ENCODE assay signal across 8 cellular contexts in the genomic region with DNA sequence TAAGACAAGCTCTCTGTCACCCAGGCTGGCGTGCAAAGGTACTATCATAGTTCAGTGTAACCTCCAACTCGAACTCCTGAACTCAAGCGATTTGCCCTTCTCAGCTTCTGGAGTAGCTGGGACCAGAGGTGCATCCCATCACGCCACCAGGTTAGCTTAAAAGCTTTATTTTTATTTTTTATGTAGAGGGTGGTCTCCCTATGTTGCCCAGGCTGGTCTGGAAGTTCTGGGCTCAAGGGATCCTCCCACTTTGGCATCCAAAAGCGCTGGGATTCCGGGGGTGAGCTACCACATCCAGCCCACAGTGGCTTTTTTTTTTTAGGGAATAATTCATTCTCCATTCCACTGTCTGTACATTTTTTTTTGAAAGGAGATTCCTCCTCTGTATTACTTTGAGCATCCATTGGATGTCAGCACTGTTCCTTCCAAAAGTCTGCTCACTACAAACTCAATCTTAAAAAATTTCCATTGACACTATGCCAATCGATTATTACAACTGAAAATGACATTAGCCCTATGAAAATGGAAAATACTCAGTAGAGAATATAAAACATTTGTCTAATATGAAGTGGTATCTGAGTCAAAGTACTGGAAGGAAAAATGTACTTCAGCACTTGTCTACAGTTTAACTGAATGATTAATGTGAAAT. TPM values are rescaled to one million over a fixed set of nuclear protein-coding genes. Genes with fewer than 3 reads are reported as not detected.
A peak's percentile ranks its signal among the peaks of the same experiment; 100 is the strongest.
DNase-seq lines count a peak whose midpoint lies in the region; ATAC-seq, FAIRE-seq and TF ChIP-seq lines count a peak whose summit lies in the region.

No MANE protein-coding gene starts in this region.

- H3K4me3 ChIP-seq in gastroesophageal sphincter (peak overlapping the region; percentile 78 to 84), retinal pigment epithelial cell (ENCODE audit: low read length) (peak overlapping the region; percentile 99)

- peak; percentile 35 for TF ChIP-seq CTCF in D721Med (IDR thresholded peaks at IDR 0.05; ENCODE audit: insufficient read depth, missing control alignments)
- TF ChIP-seq CTCF in gastroesophageal sphincter (IDR thresholded peaks at IDR 0.05): peak; percentile 5 to 44 (median 34)
- TF ChIP-seq CTCF in retinal pigment epithelial cell (conservative IDR thresholded peaks at IDR 0.05; ENCODE audit: low read depth, low read length): peak; percentile 39

- no peaks in the 10 kb centered on the region for H3K27me3 ChIP-seq in gastroesophageal sphincter

- H3K4me3 Mint-ChIP-seq in activated CD4-positive, alpha-beta memory T cell treated with anti-CD3 and anti-CD28 coated beads for 36 hours: peak overlapping the region; percentile 87

- FAIRE-seq in D721Med (lab: Jason Lieb, UNC): no peak

- no peaks in the 10 kb centered on the region for H3K9me3 ChIP-seq in gastroesophageal sphincter

- TF ChIP-seq EP300 in gastroesophageal sphincter (IDR thresholded peaks at IDR 0.05): no peak

- intact Hi-C loops in activated CD4-positive, alpha-beta memory T cell treated with anti-CD3 and anti-CD28 coated beads for 36 hours (cut with micrococcal nuclease): loop anchor here (1.0 to 5.0 kb wide), 7 partner anchors 53 to 1250 kb away; a partner anchor contains a TSS

- no peak for ATAC-seq in gastroesophageal sphincter
- ATAC-seq in esophagus mucosa: no peak
- no peak for ATAC-seq in HG03439 (IDR thresholded peaks at IDR 0.05; ENCODE audit: unreplicated experiment)
- ATAC-seq in HG03045 (IDR thresholded peaks at IDR 0.05; ENCODE audit: unreplicated experiment): no peak

- H3K9me3 Mint-ChIP-seq in activated CD4-positive, alpha-beta memory T cell treated with anti-CD3 and anti-CD28 coated beads for 36 hours: no peaks in the 10 kb centered on the region

- no peaks in the 10 kb centered on the region for H3K27me3 Mint-ChIP-seq in activated CD4-positive, alpha-beta memory T cell treated with anti-CD3 and anti-CD28 coated beads for 36 hours

- POLR2A ChIA-PET in activated CD4-positive, alpha-beta memory T cell treated with anti-CD3 and anti-CD28 coated beads for 36 hours (lab: Charles Lee): interaction anchor here (0.6 to 3.6 kb wide), 10 partner anchors 9 to 938 kb away, joined by 3 to 20 read pairs (median 6); a partner anchor contains a TSS

- peaks cover 38% of the 10 kb centered on the region for H3K4me1 Mint-ChIP-seq in activated CD4-positive, alpha-beta memory T cell treated with anti-CD3 and anti-CD28 coated beads for 36 hours (ENCODE audit: low read depth)

- no peak for TF ChIP-seq POLR2A in gastroesophageal sphincter (IDR thresholded peaks at IDR 0.05)

- peak overlapping the region; percentile 100 for H3K27ac Mint-ChIP-seq in activated CD4-positive, alpha-beta memory T cell treated with anti-CD3 and anti-CD28 coated beads for 36 hours

- CTCF ChIA-PET in activated CD4-positive, alpha-beta memory T cell treated with anti-CD3 and anti-CD28 coated beads for 36 hours (lab: Charles Lee): interaction anchor here (0.6 to 3.3 kb wide), 21 partner anchors 9 to 835 kb away, joined by 3 to 28 read pairs (median 4); a partner anchor contains a TSS

- H3K36me3 ChIP-seq in gastroesophageal sphincter: no peaks in the 10 kb centered on the region

- H3K27ac ChIP-seq in gastroesophageal sphincter: peak overlapping the region; percentile 96 to 100 (median 99)

- 35 to 55% methylated on average over 6 to 7 of the region's 7 CpGs for WGBS in gastroesophageal sphincter (ENCODE audit: low coverage in 1 of 2), 2 donors

- H3K36me3 Mint-ChIP-seq in activated CD4-positive, alpha-beta memory T cell treated with anti-CD3 and anti-CD28 coated beads for 36 hours: peaks cover 37% of the 10 kb centered on the region

- no peak for DNase-seq in D721Med (ENCODE audit: insufficient read length, low spot score)
- DNase-seq in HT1080 (ENCODE audit: low read depth): peak; percentile 68
- DNase-seq in activated CD4-positive, alpha-beta memory T cell treated with anti-CD3 and anti-CD28 coated beads for 36 hours: no peak
- DNase-seq in retinal pigment epithelial cell (ENCODE audit: low read depth): no peak

- H3K4me1 ChIP-seq in gastroesophageal sphincter: peaks cover 10 to 71% (median 13%) of the 10 kb centered on the region in 3 donors

RNA-seq across cellular contexts. Expression of a gene that starts 1.3 kb away (rescaled TPM):
- 22.3 and 24.7 TPM in 2 replicates for total RNA-seq in HT1080 (2014; rRNA removed; shearing (Covaris generic))
- 23.1 and 25.7 TPM in 2 replicates for polyA plus RNA-seq in HT1080 (2015; cell fraction: cytosol; rRNA removed)
- polyA plus RNA-seq in HT1080 (2015; cell fraction: nucleus; rRNA removed): 19.5 and 24.6 TPM in 2 replicates
- total RNA-seq in activated CD4-positive, alpha-beta memory T cell treated with anti-CD3 and anti-CD28 coated beads for 36 hours: 100 to 1,000 TPM; 108 TPM
- total RNA-seq in gastroesophageal sphincter (1 to 10 TPM; 4.7 to 5.4 (median 5.3) TPM), esophagus mucosa (1.7 TPM)

RNA-seq across cellular contexts. Expression of a gene that starts 1.9 kb away (rescaled TPM):
- 37.2 and 41.3 TPM in 2 replicates for total RNA-seq in HT1080 (2014; rRNA removed; shearing (Covaris generic))
- polyA plus RNA-seq in HT1080 (2015; cell fraction: cytosol; rRNA removed): 40.5 and 50.6 TPM in 2 replicates
- 51.0 and 53.4 TPM in 2 replicates for polyA plus RNA-seq in HT1080 (2015; cell fraction: nucleus; rRNA removed)
- total RNA-seq in activated CD4-positive, alpha-beta memory T cell treated with anti-CD3 and anti-CD28 coated beads for 36 hours: 10 to 100 TPM; 34.9 to 36.1 TPM
- total RNA-seq in gastroesophageal sphincter (10 to 100 TPM; 64.9 to 94.8 (median 89.7) TPM), esophagus mucosa (33.8 TPM)

RNA-seq across cellular contexts. Expression of a gene that starts 45.5 kb away (rescaled TPM):
- 0.70 and 1.3 TPM in 2 replicates for total RNA-seq in HT1080 (2014; rRNA removed; shearing (Covaris generic))
- polyA plus RNA-seq in HT1080 (2015; cell fraction: cytosol; rRNA removed): 0.23 and 0.40 TPM in 2 replicates
- 2.6 and 2.8 TPM in 2 replicates for polyA plus RNA-seq in HT1080 (2015; cell fraction: nucleus; rRNA removed)
- 1 to 10 TPM; 1.3 to 1.6 TPM for total RNA-seq in activated CD4-positive, alpha-beta memory T cell treated with anti-CD3 and anti-CD28 coated beads for 36 hours
- total RNA-seq in gastroesophageal sphincter (1 to 10 TPM; 1.2 to 2.4 (median 1.6) TPM), esophagus mucosa (0.76 TPM)
